In genomic region chr14:96297000-96297399, GRCh38 we compare ENCODE assay signal across 8 cellular contexts. TPM values are rescaled to one million over a fixed set of nuclear protein-coding genes. Genes with fewer than 3 reads are reported as not detected.
DNase-seq lines count a peak whose midpoint lies in the region; ATAC-seq and TF ChIP-seq lines count a peak whose summit lies in the region.

No MANE protein-coding gene starts in this region.

- H3K27ac ChIP-seq in cardiac muscle cell (no peak overlapping the region), transverse colon (no peak overlapping the region), ovary (no peak overlapping the region)

- TF ChIP-seq EP300 in transverse colon (IDR thresholded peaks at IDR 0.05; ENCODE audit: low read depth) (no peak), ovary (IDR thresholded peaks at IDR 0.05) (no peak)

- WGBS in transverse colon (ENCODE audit: low coverage in 1 of 2), 2 donors, result 91 to 94% methylated on average over 2 of the region's 2 CpGs
- 96 to 97% (median 97%) methylated on average over 2 of the region's 2 CpGs for WGBS in ovary, 3 donors

- H3K9me3 ChIP-seq in cardiac muscle cell (ENCODE audit: low read depth), result no peaks in the 10 kb centered on the region
- H3K9me3 ChIP-seq in transverse colon, result no peaks in the 10 kb centered on the region
- no peaks in the 10 kb centered on the region for H3K9me3 ChIP-seq in ovary

- DNase-seq in cardiac muscle cell (ENCODE audit: low read depth in 1 of 2, low spot score in 1 of 2) (peak in 1 of 2 donors; percentile 30), cardiac septum (ENCODE audit: low spot score) (no peak), NCI-H748 (lab: John Stamatoyannopoulos, UW; ENCODE audit: unreplicated experiment) (peak; percentile 38), fibroblast of mammary gland (ENCODE audit: low read depth) (peak; percentile 32), transverse colon (no peak), ovary (no peak)

- no peaks in the 10 kb centered on the region for H3K27me3 ChIP-seq in cardiac muscle cell
- no peaks in the 10 kb centered on the region for H3K27me3 ChIP-seq in transverse colon
- no peaks in the 10 kb centered on the region for H3K27me3 ChIP-seq in ovary

- peaks cover 11% of the 10 kb centered on the region for H3K36me3 ChIP-seq in cardiac muscle cell
- peaks cover 0 to 18% (median 0%) of the 10 kb centered on the region in 4 donors for H3K36me3 ChIP-seq in transverse colon
- no peaks in the 10 kb centered on the region for H3K36me3 ChIP-seq in ovary

- TF ChIP-seq CTCF in cardiac muscle cell (IDR thresholded peaks at IDR 0.05; ENCODE audit: low read depth, low read length) (peak; percentile 49), fibroblast of mammary gland (conservative IDR thresholded peaks at IDR 0.05; ENCODE audit: control insufficient read depth, insufficient read depth, low read depth, low read length) (peak; percentile 53), transverse colon (IDR thresholded peaks at IDR 0.05) (peak; percentile 50 to 68 (median 56)), ovary (IDR thresholded peaks at IDR 0.05) (no peak)

- no peak overlapping the region for H3K4me3 ChIP-seq in cardiac muscle cell
- no peak overlapping the region for H3K4me3 ChIP-seq in fibroblast of mammary gland (ENCODE audit: control insufficient read depth, low read depth, low read length)
- H3K4me3 ChIP-seq in transverse colon, result no peak overlapping the region
- H3K4me3 ChIP-seq in ovary, result no peak overlapping the region

- no peak for ATAC-seq in HG03139 (IDR thresholded peaks at IDR 0.05; ENCODE audit: unreplicated experiment)
- no peak for ATAC-seq in GM21360 (IDR thresholded peaks at IDR 0.05; ENCODE audit: unreplicated experiment)

- in situ Hi-C loops in transverse colon (cut with MboI; ENCODE audit: low pct_ligation_motif_present in 1 of 4, low pct_unique_long_range_greater_than_20kb in 1 of 4, low sequenced_read_pairs in 3 of 4), result loop anchor here (5.0 to 25.0 kb wide), 3 partner anchors 118 to 285 kb away; no protein-coding TSS in a partner anchor

- H3K4me1 ChIP-seq in cardiac muscle cell (ENCODE audit: low read depth), result no peaks in the 10 kb centered on the region
- no peaks in the 10 kb centered on the region for H3K4me1 ChIP-seq in transverse colon
- H3K4me1 ChIP-seq in ovary (ENCODE audit: insufficient read depth), result no peaks in the 10 kb centered on the region

- TF ChIP-seq POLR2A in transverse colon (IDR thresholded peaks at IDR 0.05), result no peak
- no peak for TF ChIP-seq POLR2A in ovary (IDR thresholded peaks at IDR 0.05)

- intact Hi-C loops in cardiac septum (cut with DNase I) (no loop called here), transverse colon (cut with DNase I; ENCODE audit: low total_unique reads) (loop anchor here (10.0 kb wide), 1 partner anchor 128 kb away; no protein-coding TSS in a partner anchor), ovary (cut with DNase I) (loop anchor here in 2 of 4 donors (5.0 to 10.0 kb wide), 2 partner anchors 125 to 128 kb away; no protein-coding TSS in a partner anchor)

RNA-seq across cellular contexts. Expression of gene BDKRB1, which starts 41.0 kb away (rescaled TPM):
- total RNA-seq in cardiac muscle cell (0.09 and 0.42 TPM in 2 replicates), cardiac septum (not detected), transverse colon (1 to 10 TPM; 1.1 to 4.4 (median 2.3) TPM), ovary (1 to 10 TPM in 1 of 7 donors, under 1 TPM in 1, not detected in 5; 0.87 to 5.3 TPM)
- polyA plus RNA-seq in cardiac muscle cell (not detected in 2 replicates), ovary (under 1 TPM; 0.30 to 0.63 TPM)

Comparison
In these comparisons a context has a peak if more than half of its experiments do, and no peak if none do; other contexts are left out.
1. DNase-seq: peak in NCI-H748 (single experiment) and fibroblast of mammary gland (single experiment); none in cardiac septum (single experiment), transverse colon (single experiment) and ovary (0 of 5).
2. CTCF ChIP-seq: peak in cardiac muscle cell (single experiment), fibroblast of mammary gland (single experiment) and transverse colon (5 of 5); none in ovary (0 of 3).